21 cellular contexts compared by ENCODE assay signal in the genomic region with DNA sequence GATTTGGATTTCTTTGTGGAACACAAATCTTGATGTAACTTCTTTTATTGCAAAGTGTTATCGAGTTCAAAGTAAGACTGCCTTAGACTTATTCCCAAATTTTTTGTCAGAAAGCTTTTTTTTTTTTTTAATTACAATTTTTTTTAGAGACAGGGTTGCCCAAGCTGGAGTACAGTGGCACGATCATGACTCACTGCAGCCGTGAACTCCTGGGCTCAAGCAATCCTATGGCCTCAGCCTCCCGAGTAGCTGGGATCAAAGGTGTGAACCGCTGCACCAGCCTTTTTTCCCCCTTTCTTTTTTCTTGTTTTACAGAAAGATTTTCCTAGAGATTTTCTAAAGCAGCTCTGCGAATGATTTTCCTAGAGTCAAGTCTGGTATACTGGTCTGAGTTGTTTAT. TPM values are rescaled to one million over a fixed set of nuclear protein-coding genes. Genes with fewer than 3 reads are reported as not detected.
DNase-seq lines count a peak whose midpoint lies in the region; ATAC-seq and TF ChIP-seq lines count a peak whose summit lies in the region.
"Had no signal": no experiment of that assay in that cellular context is flagged by ENCODE, and none has a peak within 500 bp of the region (broad histone marks: within the 10 kb centered on the region; RNA-seq: fewer than 3 reads in every experiment).

No MANE protein-coding gene starts in this region.

- no peak for DNase-seq in DND-41
- no peak for DNase-seq in T-helper 17 cell
- DNase-seq in foreskin fibroblast, result peak; percentile 6 to 27
- no peak for DNase-seq in left cardiac atrium
- DNase-seq in left lobe of liver (ENCODE audit: low spot score), result no peak
- no peak for DNase-seq in activated CD8-positive, alpha-beta memory T cell treated with anti-CD3 and anti-CD28 coated beads, Interleukin-2, amount 50 U/mL, for 48 hours
- no peak for DNase-seq in NOMO-1 treated with dmso at 0.1 percent for 144 hours (lab: John Stamatoyannopoulos, UW; ENCODE audit: unreplicated experiment)
- DNase-seq: activated CD4-positive, alpha-beta T cell treated with anti-CD3 and anti-CD28 coated beads for 48 hours; dermis blood vessel endothelial cell; erythroblast; head of caudate nucleus; islet precursor cell; MV-4-11; NCI-H2029; stimulated activated CD4-positive, alpha-beta T cell treated with anti-CD3 and anti-CD28 coated beads, Interleukin-2, amount 100 ng/mL, for 24 hours had no signal

- peak overlapping the region; percentile 78 for H3K9ac ChIP-seq in DND-41 (ENCODE audit: low read depth, low read length)

- H3K4me1 ChIP-seq in ACC112 (ENCODE audit: control insufficient read depth, insufficient read depth, low read length, unreplicated experiment), result peaks cover 26% of the 10 kb centered on the region
- peaks cover 33% of the 10 kb centered on the region for H3K4me1 ChIP-seq in DND-41 (ENCODE audit: insufficient read depth, low read length)

- no peak overlapping the region for H2AFZ ChIP-seq in ACC112 (ENCODE audit: low read length, unreplicated experiment)
- no peak overlapping the region for H2AFZ ChIP-seq in DND-41 (ENCODE audit: low read depth, low read length)

- peaks cover 43% of the 10 kb centered on the region for H3K4me1 Mint-ChIP-seq in T-helper 17 cell

- H3K4me3 ChIP-seq in ACC112 (ENCODE audit: low read depth, low read length) (0 out of 2 replicates have a peak overlapping the region, but pooled peaks have one; percentile 91), DND-41 (ENCODE audit: low read depth in 1 of 2, low read length in 2 of 2) (no peak overlapping the region), foreskin fibroblast (ENCODE audit: low read depth in 1 of 2, low read length in 2 of 2) (no peak overlapping the region)
- H3K4me3 ChIP-seq: right atrium auricular region, SJSA1 had no signal

- no peaks in the 10 kb centered on the region for H3K27me3 ChIP-seq in ACC112 (ENCODE audit: insufficient read depth, low read length)
- H3K27me3 ChIP-seq in DND-41 (ENCODE audit: insufficient read depth, low read length, poor library complexity), result no peaks in the 10 kb centered on the region
- H3K27me3 ChIP-seq: right atrium auricular region, SJSA1 had no signal

- H3K9me3 ChIP-seq in DND-41 (ENCODE audit: insufficient read depth, low read length, severe bottlenecking) (no peaks in the 10 kb centered on the region), T-helper 17 cell (ENCODE audit: control insufficient read depth, low read length, poor library complexity, severe bottlenecking) (no peaks in the 10 kb centered on the region)
- H3K9me3 ChIP-seq: right atrium auricular region, SJSA1 had no signal

- TF ChIP-seq CTCF in DND-41 (IDR thresholded peaks at IDR 0.05; ENCODE audit: borderline replicate concordance, extremely low read depth, low read length, poor library complexity, severe bottlenecking), result no peak
- TF ChIP-seq CTCF in foreskin fibroblast (IDR thresholded peaks at IDR 0.05; ENCODE audit: low read depth, low read length), result no peak

- no peak overlapping the region for H3K4me3 Mint-ChIP-seq in T-helper 17 cell

- peaks cover 36% of the 10 kb centered on the region for H3K79me2 ChIP-seq in ACC112 (ENCODE audit: control insufficient read depth, insufficient read depth, low read length, unreplicated experiment)
- peaks cover 43% of the 10 kb centered on the region for H3K79me2 ChIP-seq in DND-41 (ENCODE audit: insufficient read depth, low read length)

- H3K36me3 ChIP-seq in ACC112 (ENCODE audit: insufficient read depth, low read length), result peaks cover 15% of the 10 kb centered on the region
- peaks cover 50% of the 10 kb centered on the region for H3K36me3 ChIP-seq in DND-41 (ENCODE audit: insufficient read depth, low read length)

- ATAC-seq in DND-41 (ENCODE audit: insufficient read depth, low read depth), result no peak
- ATAC-seq in T-helper 17 cell, result no peak
- ATAC-seq in left cardiac atrium, result no peak
- no peak for ATAC-seq in left lobe of liver
- ATAC-seq: HCT116 had no signal

- H3K27ac ChIP-seq in ACC112 (ENCODE audit: low read depth, low read length) (no peak overlapping the region), DND-41 (ENCODE audit: low read length) (no peak overlapping the region)
- H3K27ac ChIP-seq: right atrium auricular region, SJSA1 had no signal

- H3K36me3 Mint-ChIP-seq in T-helper 17 cell (ENCODE audit: low read depth), result peaks cover 6% of the 10 kb centered on the region

- H3K4me2 ChIP-seq in DND-41 (ENCODE audit: insufficient read depth, low read length), result peak overlapping the region; percentile 99; the same call in 1 of the 2 replicates

- peak overlapping the region; percentile 80 for H3K27ac Mint-ChIP-seq in T-helper 17 cell

- no peaks in the 10 kb centered on the region for H3K27me3 Mint-ChIP-seq in T-helper 17 cell

- peaks cover 14% of the 10 kb centered on the region; the same call in 1 of the 2 replicates for H4K20me1 ChIP-seq in DND-41 (ENCODE audit: insufficient read depth, low read length)

- intact Hi-C loops in left cardiac atrium (cut with DNase I), result loop anchor here in 1 of 2 donors (10.0 kb wide), 1 partner anchor 88 kb away; no protein-coding TSS in a partner anchor

RNA-seq across cellular contexts. Expression of a gene that starts 2.8 kb away (rescaled TPM):
- total RNA-seq in T-helper 17 cell (10 to 100 TPM; 45.1 to 55.6 TPM), left cardiac atrium (10 to 100 TPM in 1 of 2 donors, 1 to 10 TPM in 1; 10.0 to 16.4 TPM), left lobe of liver (4.4 TPM)

RNA-seq across cellular contexts. Expression of a gene that starts 2.9 kb away (rescaled TPM):
- total RNA-seq in T-helper 17 cell (under 1 TPM; 0.57 to 0.60 TPM), left cardiac atrium (under 1 TPM in 1 of 2 donors, not detected in 1; 0.06 TPM), left lobe of liver (0.05 TPM)
- total RNA-seq: NCI-H460, right atrium auricular region, temporal lobe had no signal

Comparison
In these comparisons a context has a peak if more than half of its experiments do, and no peak if none do; other contexts are left out.
1. DNase-seq: peak in foreskin fibroblast (2 of 2); none in DND-41 (single experiment), T-helper 17 cell (0 of 3), left cardiac atrium (single experiment), left lobe of liver (single experiment), activated CD8-positive, alpha-beta memory T cell treated with anti-CD3 and anti-CD28 coated beads, Interleukin-2, amount 50 U/mL, for 48 hours (single experiment) and NOMO-1 treated with dmso at 0.1 percent for 144 hours (single experiment).